In the genomic region with DNA sequence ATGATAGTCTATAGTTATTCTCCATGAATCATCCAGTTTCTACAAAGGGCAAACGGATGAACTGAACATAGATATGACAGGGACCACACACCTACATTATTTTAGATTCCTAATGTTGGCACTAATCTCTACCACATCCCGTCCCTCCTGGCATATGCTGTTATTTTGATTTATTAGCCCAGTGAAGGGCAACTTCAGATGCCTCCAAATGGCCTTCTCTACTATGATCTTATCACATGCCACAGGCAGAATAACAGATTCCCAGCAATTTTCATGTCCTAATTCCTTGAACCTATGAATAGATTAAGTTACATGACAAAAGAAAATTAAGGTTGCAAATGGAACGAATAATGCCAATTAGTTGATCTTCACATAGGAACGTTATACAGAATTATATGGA, we compare ENCODE assay signal across 1 cellular context.
TF ChIP-seq lines count a peak whose summit lies in the region.

No MANE protein-coding gene starts in this region.

TF ChIP-seq in SK-N-SH treated with all-trans-retinoic acid at 6 μM for 48 hours, 23 proteins besides CTCF, POLR2A, EP300 and RAD21 (continued from another document):
- TF ChIP-seq, protein P1, sequence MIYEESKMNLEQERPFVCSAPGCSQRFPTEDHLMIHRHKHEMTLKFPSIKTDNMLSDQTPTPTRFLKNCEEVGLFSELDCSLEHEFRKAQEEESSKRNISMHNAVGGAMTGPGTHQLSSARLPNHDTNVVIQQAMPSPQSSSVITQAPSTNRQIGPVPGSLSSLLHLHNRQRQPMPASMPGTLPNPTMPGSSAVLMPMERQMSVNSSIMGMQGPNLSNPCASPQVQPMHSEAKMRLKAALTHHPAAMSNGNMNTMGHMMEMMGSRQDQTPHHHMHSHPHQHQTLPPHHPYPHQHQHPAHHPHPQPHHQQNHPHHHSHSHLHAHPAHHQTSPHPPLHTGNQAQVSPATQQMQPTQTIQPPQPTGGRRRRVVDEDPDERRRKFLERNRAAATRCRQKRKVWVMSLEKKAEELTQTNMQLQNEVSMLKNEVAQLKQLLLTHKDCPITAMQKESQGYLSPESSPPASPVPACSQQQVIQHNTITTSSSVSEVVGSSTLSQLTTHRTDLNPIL (CRISPR knock-in tag; IDR thresholded peaks at IDR 0.05; ENCODE audit: low read depth): no peak
- no peak for TF ChIP-seq PPARA (CRISPR knock-in tag; IDR thresholded peaks at IDR 0.05; ENCODE audit: borderline replicate concordance)
TF ChIP-seq in SK-N-SH treated with all-trans-retinoic acid at 6 μM for 48 hours: peak in this region for 0.
